Comparison of ENCODE assay signal across 8 cellular contexts in the genomic region with DNA sequence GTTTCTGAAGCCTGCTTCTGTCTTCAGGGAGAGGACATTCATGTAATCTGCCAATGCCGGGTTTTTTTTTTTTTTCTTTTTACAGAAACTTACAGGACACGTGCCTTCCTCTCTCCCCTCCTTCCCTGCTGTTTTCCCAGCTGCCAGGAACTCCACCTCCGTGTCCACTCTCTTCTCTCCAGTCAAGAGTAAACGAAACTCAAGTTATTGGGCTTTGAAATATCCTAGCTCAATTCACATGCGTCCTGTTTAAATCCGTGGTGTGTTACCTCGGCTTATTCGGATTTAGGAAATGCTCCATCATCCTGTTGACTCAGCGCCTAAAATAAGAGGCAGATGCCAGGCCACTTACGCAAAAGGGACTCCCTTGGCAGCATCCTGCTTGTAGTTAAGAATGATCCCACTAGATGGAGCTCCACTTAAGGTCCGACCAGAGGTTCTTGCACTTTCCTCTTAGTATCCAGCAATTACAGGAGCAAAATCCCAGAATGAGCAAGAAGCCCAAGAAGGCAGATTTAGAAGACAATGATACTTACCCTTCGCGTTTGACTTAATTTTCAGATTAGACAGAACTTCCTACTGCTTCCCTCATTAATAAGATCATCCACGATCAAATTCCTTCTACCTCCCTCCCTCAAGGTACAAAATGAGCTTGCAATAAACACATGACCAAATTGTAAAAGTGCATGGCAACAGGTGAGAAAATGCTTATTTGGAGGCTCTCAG.
DNase-seq lines count a peak whose midpoint lies in the region; ATAC-seq, FAIRE-seq and TF ChIP-seq lines count a peak whose summit lies in the region.

No MANE protein-coding gene starts in this region.

- peak overlapping the region in 1 of 8 donors; percentile 18 for H3K4me3 Mint-ChIP-seq in CD4-positive, alpha-beta memory T cell
- H3K4me3 Mint-ChIP-seq in GM23338: peak overlapping the region; percentile 77
- H3K4me3 Mint-ChIP-seq in activated naive CD8-positive, alpha-beta T cell treated with anti-CD3 and anti-CD28 coated beads, Interleukin-2, amount 50 U/mL, for 24 hours: no peak overlapping the region
- H3K4me3 Mint-ChIP-seq in glutamatergic neuron (ENCODE audit: unreplicated experiment): peak overlapping the region; percentile 83

- H3K27me3 ChIP-seq in CD4-positive, alpha-beta memory T cell (ENCODE audit: insufficient read depth, low read length): no peaks in the 10 kb centered on the region
- no peaks in the 10 kb centered on the region for H3K27me3 ChIP-seq in GM23338 (ENCODE audit: insufficient read depth)

- TF ChIP-seq CTCF in GM23338 (conservative IDR thresholded peaks at IDR 0.05; ENCODE audit: low read depth in 2 of 2) (peak; percentile 85 to 87), glutamatergic neuron (IDR thresholded peaks at IDR 0.05; ENCODE audit: partially characterized antibody, unreplicated experiment) (peak; percentile 82)

- peak overlapping the region; percentile 66 for H3K4me2 ChIP-seq in GM23338

- H3K27ac Mint-ChIP-seq in CD4-positive, alpha-beta memory T cell: peak overlapping the region in 4 of 7 donors; percentile 19 to 66 (median 52)
- peak overlapping the region; percentile 93 for H3K27ac Mint-ChIP-seq in GM23338
- peak overlapping the region; percentile 73 for H3K27ac Mint-ChIP-seq in activated naive CD8-positive, alpha-beta T cell treated with anti-CD3 and anti-CD28 coated beads, Interleukin-2, amount 50 U/mL, for 24 hours
- peak overlapping the region; percentile 41 for H3K27ac Mint-ChIP-seq in glutamatergic neuron (ENCODE audit: unreplicated experiment)

- H2AFZ ChIP-seq in GM23338: peak overlapping the region; percentile 56

- no peak overlapping the region for H3K4me3 ChIP-seq in CD4-positive, alpha-beta memory T cell (ENCODE audit: low read length in 2 of 2)
- H3K4me3 ChIP-seq in GM23338: peak overlapping the region; percentile 45

- H3F3A ChIP-seq in GM23338 (replicated peaks; ENCODE audit: low read depth): no peaks in the 10 kb centered on the region

- H3K9me2 ChIP-seq in GM23338 (ENCODE audit: insufficient read depth): no peaks in the 10 kb centered on the region

- H3K9me3 ChIP-seq in CD4-positive, alpha-beta memory T cell (ENCODE audit: control insufficient read depth in 1 of 2, low read length in 2 of 2): no peaks in the 10 kb centered on the region

- intact Hi-C loops in CD4-positive, alpha-beta memory T cell (cut with micrococcal nuclease): loop anchor here (1.0 to 5.0 kb wide), 2 partner anchors 142 to 159 kb away; no protein-coding TSS in a partner anchor

- CTCF ChIA-PET in CD4-positive, alpha-beta memory T cell (lab: Charles Lee; ENCODE audit: partially characterized antibody): interaction anchor here (0.6 to 2.1 kb wide), 33 partner anchors 9 to 491 kb away, joined by 3 to 19 read pairs (median 4); a partner anchor contains a TSS

- POLR2A ChIA-PET in CD4-positive, alpha-beta memory T cell (lab: Charles Lee; ENCODE audit: partially characterized antibody): interaction anchor here (0.9 to 2.2 kb wide), 5 partner anchors 96 to 158 kb away, joined by 3 to 9 read pairs (median 3); a partner anchor contains a TSS

- H3K79me2 ChIP-seq in GM23338 (replicated peaks; ENCODE audit: insufficient read depth): no peaks in the 10 kb centered on the region

- H3K4me1 ChIP-seq in CD4-positive, alpha-beta memory T cell (ENCODE audit: insufficient read depth, low read length): peaks cover 8% of the 10 kb centered on the region
- peaks cover 3% of the 10 kb centered on the region; the same call in 1 of the 2 replicates for H3K4me1 ChIP-seq in GM23338 (ENCODE audit: insufficient read depth)

- H3K27ac ChIP-seq in CD4-positive, alpha-beta memory T cell (ENCODE audit: low read depth, low read length): no peak overlapping the region
- no peak overlapping the region for H3K27ac ChIP-seq in GM23338 (ENCODE audit: low read depth)

- no peaks in the 10 kb centered on the region for H3K36me3 ChIP-seq in CD4-positive, alpha-beta memory T cell (ENCODE audit: insufficient read depth, low read length)
- no peaks in the 10 kb centered on the region; the same call in 1 of the 2 replicates for H3K36me3 ChIP-seq in GM23338 (ENCODE audit: insufficient read depth)

- H3K4me1 Mint-ChIP-seq in CD4-positive, alpha-beta memory T cell: peaks cover 13 to 16% (median 16%) of the 10 kb centered on the region in 4 donors
- H3K4me1 Mint-ChIP-seq in GM23338: peaks cover 16% of the 10 kb centered on the region
- H3K4me1 Mint-ChIP-seq in activated naive CD8-positive, alpha-beta T cell treated with anti-CD3 and anti-CD28 coated beads, Interleukin-2, amount 50 U/mL, for 24 hours: peaks cover 30% of the 10 kb centered on the region
- H3K4me1 Mint-ChIP-seq in glutamatergic neuron (ENCODE audit: low read depth, unreplicated experiment): peaks cover 11% of the 10 kb centered on the region

- peaks cover 0 to 8% (median 3%) of the 10 kb centered on the region in 8 donors for H3K9me3 Mint-ChIP-seq in CD4-positive, alpha-beta memory T cell
- H3K9me3 Mint-ChIP-seq in GM23338: peaks cover 8% of the 10 kb centered on the region
- peaks cover 4% of the 10 kb centered on the region for H3K9me3 Mint-ChIP-seq in activated naive CD8-positive, alpha-beta T cell treated with anti-CD3 and anti-CD28 coated beads, Interleukin-2, amount 50 U/mL, for 24 hours
- no peaks in the 10 kb centered on the region for H3K9me3 Mint-ChIP-seq in glutamatergic neuron (ENCODE audit: unreplicated experiment)

- ATAC-seq in GM23338 (peak; percentile 94), SK-N-SH treated with all-trans-retinoic acid at 6 μM for 48 hours (peak; percentile 93)
- ATAC-seq in activated naive CD8-positive, alpha-beta T cell treated with anti-CD3 and anti-CD28 coated beads, Interleukin-2, amount 50 U/mL, for 24 hours: peak; percentile 59

- H3K27me3 Mint-ChIP-seq in CD4-positive, alpha-beta memory T cell: peaks cover 0 to 3% of the 10 kb centered on the region in 2 donors
- H3K27me3 Mint-ChIP-seq in GM23338 (ENCODE audit: insufficient read depth, low read depth, poor library complexity) (peaks cover 1% of the 10 kb centered on the region), glutamatergic neuron (ENCODE audit: unreplicated experiment) (peaks cover 1% of the 10 kb centered on the region)
- H3K27me3 Mint-ChIP-seq in activated naive CD8-positive, alpha-beta T cell treated with anti-CD3 and anti-CD28 coated beads, Interleukin-2, amount 50 U/mL, for 24 hours: peaks cover 2% of the 10 kb centered on the region

- DNase-seq in CD4-positive, alpha-beta memory T cell: peak; percentile 50 to 63 (median 61)
- DNase-seq in GM23338 (ENCODE audit: low spot score): peak; percentile 96
- peak; percentile 87 for DNase-seq in NCI-H1105 treated with DMSO at 0.1 percent for 48 hours (lab: John Stamatoyannopoulos, UW)
- DNase-seq in activated naive CD8-positive, alpha-beta T cell treated with anti-CD3 and anti-CD28 coated beads, Interleukin-2, amount 50 U/mL, for 24 hours: peak; percentile 55
- peak; percentile 35 for DNase-seq in glutamatergic neuron
- DNase-seq in nucleus accumbens (lab: John Stamatoyannopoulos, UW): peak in 52 of 56 donors; percentile 5 to 84 (median 47)
- DNase-seq in urothelium cell line (ENCODE audit: low spot score): peak; percentile 67

- no peak for FAIRE-seq in urothelium cell line (lab: Jason Lieb, UNC)

- no peaks in the 10 kb centered on the region for H4K20me1 ChIP-seq in GM23338 (replicated peaks; ENCODE audit: insufficient read depth)

- no peaks in the 10 kb centered on the region for H3K36me3 Mint-ChIP-seq in CD4-positive, alpha-beta memory T cell
- H3K36me3 Mint-ChIP-seq in GM23338 (ENCODE audit: low read depth) (peaks cover 7% of the 10 kb centered on the region; the same call in 1 of the 3 replicates), glutamatergic neuron (ENCODE audit: unreplicated experiment) (peaks cover 7% of the 10 kb centered on the region)
- no peaks in the 10 kb centered on the region for H3K36me3 Mint-ChIP-seq in activated naive CD8-positive, alpha-beta T cell treated with anti-CD3 and anti-CD28 coated beads, Interleukin-2, amount 50 U/mL, for 24 hours (ENCODE audit: low read depth)

TF ChIP-seq in GM23338, 12 proteins besides CTCF, POLR2A, EP300 and RAD21 (continues in another document):
- TF ChIP-seq, protein P1, sequence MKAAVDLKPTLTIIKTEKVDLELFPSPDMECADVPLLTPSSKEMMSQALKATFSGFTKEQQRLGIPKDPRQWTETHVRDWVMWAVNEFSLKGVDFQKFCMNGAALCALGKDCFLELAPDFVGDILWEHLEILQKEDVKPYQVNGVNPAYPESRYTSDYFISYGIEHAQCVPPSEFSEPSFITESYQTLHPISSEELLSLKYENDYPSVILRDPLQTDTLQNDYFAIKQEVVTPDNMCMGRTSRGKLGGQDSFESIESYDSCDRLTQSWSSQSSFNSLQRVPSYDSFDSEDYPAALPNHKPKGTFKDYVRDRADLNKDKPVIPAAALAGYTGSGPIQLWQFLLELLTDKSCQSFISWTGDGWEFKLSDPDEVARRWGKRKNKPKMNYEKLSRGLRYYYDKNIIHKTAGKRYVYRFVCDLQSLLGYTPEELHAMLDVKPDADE (IDR thresholded peaks at IDR 0.05): no peak
- no peak for TF ChIP-seq ZNF114 (CRISPR knock-in tag; IDR thresholded peaks at IDR 0.05)
- TF ChIP-seq EZH2phosphoT487 (IDR thresholded peaks at IDR 0.05; ENCODE audit: unreplicated experiment): no peak
- no peak for TF ChIP-seq NANOG (IDR thresholded peaks at IDR 0.05; ENCODE audit: borderline replicate concordance)
- TF ChIP-seq CREB1 (CRISPR knock-in tag; IDR thresholded peaks at IDR 0.05; ENCODE audit: low read depth): no peak
- TF ChIP-seq ZNF331 (CRISPR knock-in tag; IDR thresholded peaks at IDR 0.05; ENCODE audit: low read depth): no peak
- TF ChIP-seq POLR2AphosphoS5 (IDR thresholded peaks at IDR 0.05; ENCODE audit: low read depth): no peak

TF ChIP-seq in SK-N-SH treated with all-trans-retinoic acid at 6 μM for 48 hours, 23 proteins besides CTCF, POLR2A, EP300 and RAD21 (continues in another document):
- TF ChIP-seq ZC3H10 (CRISPR knock-in tag; IDR thresholded peaks at IDR 0.05) (no peak), ISL1 (CRISPR knock-in tag; IDR thresholded peaks at IDR 0.05) (no peak), OSR1 (CRISPR knock-in tag; IDR thresholded peaks at IDR 0.05) (no peak), TCF4 (CRISPR knock-in tag; IDR thresholded peaks at IDR 0.05; ENCODE audit: borderline replicate concordance) (no peak), CSDC2 (CRISPR knock-in tag; IDR thresholded peaks at IDR 0.05) (no peak)

Comparison
In these comparisons a context has a peak if more than half of its experiments do, and no peak if none do; other contexts are left out.
1. DNase-seq: peak in every context shown above with its lines; median percentile 96 in GM23338; 87 in NCI-H1105 treated with DMSO at 0.1 percent for 48 hours; 67 in urothelium cell line; 61 in CD4-positive, alpha-beta memory T cell; 55 in activated naive CD8-positive, alpha-beta T cell treated with anti-CD3 and anti-CD28 coated beads, Interleukin-2, amount 50 U/mL, for 24 hours; 47 in nucleus accumbens; 35 in glutamatergic neuron.
2. H3K27ac Mint-ChIP-seq: peak in every context shown above with its lines; median percentile 93 in GM23338; 73 in activated naive CD8-positive, alpha-beta T cell treated with anti-CD3 and anti-CD28 coated beads, Interleukin-2, amount 50 U/mL, for 24 hours; 52 in CD4-positive, alpha-beta memory T cell; 41 in glutamatergic neuron.